Comparison of ENCODE assay signal across 8 cellular contexts in the genomic region with DNA sequence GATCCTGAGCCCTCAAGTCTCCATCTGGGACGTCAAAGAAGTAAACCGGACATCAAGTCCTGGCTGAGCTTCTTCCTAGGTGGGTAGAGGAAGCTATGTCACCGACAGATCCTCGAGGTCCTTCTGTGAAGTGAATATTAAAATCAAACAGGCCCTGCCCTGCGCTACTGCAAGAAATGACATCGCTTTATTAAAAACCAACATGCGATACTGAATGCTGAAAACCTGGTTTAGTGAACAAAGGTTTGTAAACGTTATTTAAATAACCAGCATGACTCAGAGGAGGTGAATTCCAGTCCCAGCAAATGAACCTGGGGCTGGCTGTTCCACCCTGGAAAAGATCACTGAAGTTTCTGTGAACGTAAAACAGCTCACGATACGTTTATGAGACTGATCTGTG. TPM values are rescaled to one million over a fixed set of nuclear protein-coding genes. Genes with fewer than 3 reads are reported as not detected.
DNase-seq lines count a peak whose midpoint lies in the region; ATAC-seq and TF ChIP-seq lines count a peak whose summit lies in the region.

No MANE protein-coding gene starts in this region.

- no peaks in the 10 kb centered on the region for H3K9me3 Mint-ChIP-seq in activated CD4-positive, alpha-beta T cell treated with anti-CD3 and anti-CD28 coated beads, Interleukin-2, amount 10 ng/mL, durations not matched to agents 7 days and 5 days

- peak; percentile 17 for ATAC-seq in HG02571 (IDR thresholded peaks at IDR 0.05; ENCODE audit: unreplicated experiment)
- peak; percentile 68 for ATAC-seq in foreskin keratinocyte
- no peak for ATAC-seq in GM21515 (IDR thresholded peaks at IDR 0.05; ENCODE audit: unreplicated experiment)

- H3K4me3 ChIP-seq in rectal smooth muscle tissue (ENCODE audit: low read length): peak overlapping the region; percentile 85

- peak overlapping the region; percentile 94 for H3K27ac Mint-ChIP-seq in activated CD4-positive, alpha-beta T cell treated with anti-CD3 and anti-CD28 coated beads, Interleukin-2, amount 10 ng/mL, durations not matched to agents 7 days and 5 days

- H3K4me1 Mint-ChIP-seq in activated CD4-positive, alpha-beta T cell treated with anti-CD3 and anti-CD28 coated beads, Interleukin-2, amount 10 ng/mL, durations not matched to agents 7 days and 5 days: peaks cover 58% of the 10 kb centered on the region

- peaks cover 9% of the 10 kb centered on the region for H3K4me1 ChIP-seq in foreskin keratinocyte
- H3K4me1 ChIP-seq in rectal smooth muscle tissue (ENCODE audit: control insufficient read depth, insufficient read depth, low read length): peaks cover 5% of the 10 kb centered on the region

- TF ChIP-seq CTCF in C4-2B (conservative IDR thresholded peaks at IDR 0.05) (no peak), foreskin keratinocyte (conservative IDR thresholded peaks at IDR 0.05) (no peak)

- peak; percentile 12 for DNase-seq in activated CD4-positive, alpha-beta T cell treated with anti-CD3 and anti-CD28 coated beads, Interleukin-2, amount 10 ng/mL, durations not matched to agents 7 days and 5 days
- DNase-seq in foreskin keratinocyte: peak; percentile 52 to 63
- no peak for DNase-seq in SKM-1 (lab: John Stamatoyannopoulos, UW; ENCODE audit: unreplicated experiment)
- no peak for DNase-seq in ureter (ENCODE audit: low spot score)

- POLR2A ChIA-PET in activated CD4-positive, alpha-beta T cell treated with anti-CD3 and anti-CD28 coated beads, Interleukin-2, amount 10 ng/mL, durations not matched to agents 7 days and 5 days (lab: Charles Lee): interaction anchor here (0.7 to 1.4 kb wide), 2 partner anchors 64 to 438 kb away, joined by 3 to 6 read pairs; a partner anchor contains a TSS

- H3K36me3 Mint-ChIP-seq in activated CD4-positive, alpha-beta T cell treated with anti-CD3 and anti-CD28 coated beads, Interleukin-2, amount 10 ng/mL, durations not matched to agents 7 days and 5 days (ENCODE audit: low read depth): peaks cover 29% of the 10 kb centered on the region

- H3K36me3 ChIP-seq in rectal smooth muscle tissue (ENCODE audit: control insufficient read depth, insufficient read depth, low read length): peaks cover 13% of the 10 kb centered on the region

- H3K27me3 Mint-ChIP-seq in activated CD4-positive, alpha-beta T cell treated with anti-CD3 and anti-CD28 coated beads, Interleukin-2, amount 10 ng/mL, durations not matched to agents 7 days and 5 days: peaks cover 3% of the 10 kb centered on the region

- peak overlapping the region; percentile 96 for H3K4me3 Mint-ChIP-seq in activated CD4-positive, alpha-beta T cell treated with anti-CD3 and anti-CD28 coated beads, Interleukin-2, amount 10 ng/mL, durations not matched to agents 7 days and 5 days

- H3K27me3 ChIP-seq in foreskin keratinocyte (no peaks in the 10 kb centered on the region), rectal smooth muscle tissue (ENCODE audit: control insufficient read depth, insufficient read depth, low read length) (no peaks in the 10 kb centered on the region)

- peak overlapping the region; percentile 50 for H3K9ac ChIP-seq in rectal smooth muscle tissue (ENCODE audit: low read length)

- H3K27ac ChIP-seq in C4-2B (peak overlapping the region; percentile 80), foreskin keratinocyte (peak overlapping the region; percentile 95), rectal smooth muscle tissue (ENCODE audit: low read depth, low read length) (no peak overlapping the region)

- CTCF ChIA-PET in activated CD4-positive, alpha-beta T cell treated with anti-CD3 and anti-CD28 coated beads, Interleukin-2, amount 10 ng/mL, durations not matched to agents 7 days and 5 days (lab: Charles Lee): interaction anchor here (0.7 to 1.6 kb wide), 6 partner anchors 11 to 746 kb away, joined by 3 to 4 read pairs (median 3); a partner anchor contains a TSS

RNA-seq across cellular contexts. Expression of a gene that starts 0.7 kb away (rescaled TPM):
- total RNA-seq in activated CD4-positive, alpha-beta T cell treated with anti-CD3 and anti-CD28 coated beads, Interleukin-2, amount 10 ng/mL, durations not matched to agents 7 days and 5 days: 10 to 100 TPM; 49.1 to 58.5 TPM
- total RNA-seq in foreskin keratinocyte: 107 and 110 TPM in 2 replicates
- polyA plus RNA-seq in foreskin keratinocyte: 82.1 and 90.6 TPM in 2 replicates
- total RNA-seq in ureter: 71.9 TPM

RNA-seq across cellular contexts. Expression of a gene that starts 52.9 kb away (rescaled TPM):
- total RNA-seq in activated CD4-positive, alpha-beta T cell treated with anti-CD3 and anti-CD28 coated beads, Interleukin-2, amount 10 ng/mL, durations not matched to agents 7 days and 5 days: not detected
- 0.07 and 0.20 TPM in 2 replicates for total RNA-seq in foreskin keratinocyte
- polyA plus RNA-seq in foreskin keratinocyte: 0.03 and 0.10 TPM in 2 replicates
- not detected for total RNA-seq in ureter

RNA-seq across cellular contexts. Expression of a gene that starts 53.7 kb away (rescaled TPM):
- not detected for total RNA-seq in activated CD4-positive, alpha-beta T cell treated with anti-CD3 and anti-CD28 coated beads, Interleukin-2, amount 10 ng/mL, durations not matched to agents 7 days and 5 days
- total RNA-seq in foreskin keratinocyte (not detected in 2 replicates), ureter (not detected)
- not detected in 2 replicates for polyA plus RNA-seq in foreskin keratinocyte

Comparison
In these comparisons a context has a peak if more than half of its experiments do, and no peak if none do; other contexts are left out.
1. DNase-seq: peak in activated CD4-positive, alpha-beta T cell treated with anti-CD3 and anti-CD28 coated beads, Interleukin-2, amount 10 ng/mL, durations not matched to agents 7 days and 5 days (single experiment) and foreskin keratinocyte (2 of 2); none in SKM-1 (single experiment) and ureter (single experiment).